Comparison of ENCODE assay signal across 8 cellular contexts in the genomic region with DNA sequence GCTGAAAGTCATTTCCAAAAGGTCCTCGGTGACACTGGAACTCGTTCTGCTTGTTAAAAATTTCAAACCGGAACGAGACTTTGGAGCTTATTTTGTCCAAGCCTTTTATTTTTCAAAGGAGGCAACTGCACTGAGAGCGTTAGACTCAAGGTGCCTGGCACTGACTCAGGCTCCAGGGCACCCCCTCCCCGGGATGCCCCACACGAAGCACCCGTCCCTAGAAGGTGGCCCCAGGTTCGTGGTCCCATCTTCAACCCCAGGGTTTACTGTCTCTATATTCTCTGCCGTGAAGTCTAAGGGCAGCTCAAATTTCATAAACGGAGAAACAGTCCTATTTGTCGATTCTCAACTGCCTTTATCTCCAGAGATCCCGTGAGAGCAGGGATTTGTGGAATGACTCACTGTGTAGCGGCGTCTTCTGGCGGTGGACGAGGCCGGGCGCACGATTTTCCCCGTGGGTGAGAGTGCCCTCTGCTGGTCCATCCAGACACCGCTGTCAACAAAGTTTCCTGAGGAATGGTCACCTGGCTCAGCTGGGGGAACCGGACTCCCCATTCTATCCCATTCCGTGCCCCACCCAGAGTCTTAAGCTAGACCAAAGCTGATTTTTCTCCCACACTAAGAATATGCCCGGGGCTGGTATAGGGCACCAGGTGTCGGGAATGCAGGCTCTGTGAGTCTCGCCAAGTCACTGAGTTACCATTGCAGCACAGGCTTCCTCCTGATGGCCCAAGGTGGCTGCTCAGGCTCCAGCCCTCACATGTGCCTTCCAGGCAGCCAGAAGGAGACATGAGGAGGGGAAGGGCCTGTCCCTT. TPM values are rescaled to one million over a fixed set of nuclear protein-coding genes. Genes with fewer than 3 reads are reported as not detected.
DNase-seq lines count a peak whose midpoint lies in the region; ATAC-seq and TF ChIP-seq lines count a peak whose summit lies in the region.

No MANE protein-coding gene starts in this region.

- H3K27me3 ChIP-seq in MG63, result no peaks in the 10 kb centered on the region

- H3K27me3 Mint-ChIP-seq in chondrocyte (ENCODE audit: low read depth), result peaks cover 12% of the 10 kb centered on the region

- no peak overlapping the region for H3K4me3 Mint-ChIP-seq in chondrocyte (ENCODE audit: unreplicated experiment)

- no peaks in the 10 kb centered on the region for H3K9me3 Mint-ChIP-seq in chondrocyte (ENCODE audit: low read depth)

- ATAC-seq in left lobe of liver (peak; percentile 76), HG03442 (IDR thresholded peaks at IDR 0.05; ENCODE audit: unreplicated experiment) (no peak), GM21423 (IDR thresholded peaks at IDR 0.05; ENCODE audit: unreplicated experiment) (no peak)

- H3K4me3 ChIP-seq in MG63, result no peak overlapping the region

- H3K4me1 Mint-ChIP-seq in chondrocyte (ENCODE audit: low read depth), result no peaks in the 10 kb centered on the region

- H3K36me3 Mint-ChIP-seq in chondrocyte (ENCODE audit: low read depth), result no peaks in the 10 kb centered on the region

- no peak overlapping the region for H3K27ac Mint-ChIP-seq in chondrocyte (ENCODE audit: unreplicated experiment)

- peak; percentile 85 for TF ChIP-seq CTCF in chondrocyte (IDR thresholded peaks at IDR 0.05)

- DNase-seq in EH (ENCODE audit: low read depth), result peak; percentile 86
- peak; percentile 88 for DNase-seq in MG63
- DNase-seq in T1000 (lab: John Stamatoyannopoulos, UW), result peak; percentile 22
- peak; percentile 55 for DNase-seq in chondrocyte (ENCODE audit: low spot score)
- no peak for DNase-seq in left lobe of liver (ENCODE audit: low spot score)
- DNase-seq in stimulated activated CD8-positive, alpha-beta memory T cell treated with anti-CD3 and anti-CD28 coated beads, Interleukin-15, amount 100 ng/mL, for 24 hours (ENCODE audit: low read depth), result peak; percentile 10

- no peaks in the 10 kb centered on the region for H3K36me3 ChIP-seq in MG63

- H3K9me3 ChIP-seq in MG63, result 0 out of 2 replicates have a peak, but pooled peaks cover 2% of the 10 kb centered on the region

RNA-seq across cellular contexts. Expression of a gene that starts 27.1 kb away (rescaled TPM):
- total RNA-seq in MG63 (2014; rRNA removed; shearing (Covaris generic); ENCODE audit: low replicate concordance), result not detected in 2 replicates
- not detected in 3 replicates for total RNA-seq in chondrocyte
- 0.73 TPM for total RNA-seq in left lobe of liver

RNA-seq across cellular contexts. Expression of a gene that starts 50.9 kb away (rescaled TPM):
- total RNA-seq in MG63 (2014; rRNA removed; shearing (Covaris generic); ENCODE audit: low replicate concordance), result not detected in 2 replicates
- total RNA-seq in chondrocyte (not detected in 3 replicates), left lobe of liver (not detected)
